1 cellular context compared by ENCODE assay signal in the genomic region with DNA sequence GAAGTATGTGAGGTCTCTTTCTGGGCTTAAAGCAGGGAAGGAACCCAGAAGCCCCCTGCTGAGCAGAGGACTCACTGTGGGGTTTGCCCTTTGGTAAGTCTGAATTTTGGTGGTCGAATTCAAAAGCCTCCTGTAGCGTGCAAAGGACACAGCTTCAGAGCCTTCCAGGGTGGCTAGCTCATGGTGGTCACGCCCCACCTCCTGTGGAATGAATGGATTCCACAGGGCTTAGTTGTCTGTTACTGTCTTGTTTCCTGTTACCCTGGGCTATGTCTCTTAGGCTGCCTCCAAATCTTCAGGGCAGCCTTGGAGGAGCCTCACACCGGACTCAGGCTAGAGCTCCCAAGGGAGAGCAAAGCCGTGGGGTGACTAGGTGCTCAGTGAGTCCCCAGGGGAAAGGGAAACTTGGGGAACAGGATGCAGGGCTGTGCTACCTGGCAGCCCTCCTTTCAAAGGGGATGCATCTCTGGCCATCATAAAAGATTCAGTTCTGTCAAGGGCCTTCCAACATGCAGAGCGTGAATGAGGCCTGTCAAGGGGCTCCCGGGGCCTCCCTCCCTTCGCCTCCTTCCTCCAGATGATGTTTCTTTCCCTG.
TF ChIP-seq lines count a peak whose summit lies in the region.

No MANE protein-coding gene starts in this region.

TF ChIP-seq in H1, 55 proteins besides CTCF, POLR2A, EP300 and RAD21 (continued from another document):
- TF ChIP-seq, protein P1, sequence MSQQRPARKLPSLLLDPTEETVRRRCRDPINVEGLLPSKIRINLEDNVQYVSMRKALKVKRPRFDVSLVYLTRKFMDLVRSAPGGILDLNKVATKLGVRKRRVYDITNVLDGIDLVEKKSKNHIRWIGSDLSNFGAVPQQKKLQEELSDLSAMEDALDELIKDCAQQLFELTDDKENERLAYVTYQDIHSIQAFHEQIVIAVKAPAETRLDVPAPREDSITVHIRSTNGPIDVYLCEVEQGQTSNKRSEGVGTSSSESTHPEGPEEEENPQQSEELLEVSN (IDR thresholded peaks at IDR 0.05) = no peak
- TF ChIP-seq CBX5 (IDR thresholded peaks at IDR 0.05; ENCODE audit: low read depth, low read length) = no peak
